2 cellular contexts compared by ENCODE assay signal in the genomic region with DNA sequence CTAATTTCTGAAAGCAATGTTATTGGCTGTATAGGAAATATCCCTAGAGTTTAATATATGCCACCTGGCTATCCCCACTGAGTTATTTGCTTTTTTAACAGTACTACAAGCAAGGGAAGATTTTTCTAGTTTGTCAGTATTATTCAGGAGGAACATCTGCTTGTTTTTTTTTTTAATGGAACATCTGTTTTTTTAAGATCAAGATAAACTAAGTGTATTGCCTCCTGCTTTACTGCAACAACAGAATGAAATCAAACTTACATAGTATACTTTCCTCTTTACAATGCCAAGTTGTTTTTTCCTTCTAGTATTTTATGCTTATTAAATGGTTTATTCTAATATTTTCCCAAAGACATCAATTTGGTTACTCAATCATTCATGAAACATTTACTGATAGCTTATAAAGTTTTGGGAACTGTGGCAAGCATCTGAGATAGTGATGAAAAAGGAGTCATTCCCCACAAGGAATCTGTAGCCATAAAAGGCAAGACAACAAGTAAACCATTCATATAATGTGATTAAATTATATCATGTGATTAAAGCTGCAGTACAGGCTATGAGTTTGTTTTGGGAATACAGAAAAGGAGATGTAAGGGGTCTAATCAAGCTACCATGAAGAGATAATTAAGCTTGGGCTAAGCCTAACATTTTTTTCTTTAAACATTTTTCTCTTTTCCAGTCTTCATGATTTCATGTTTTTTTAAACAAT.
TF ChIP-seq lines count a peak whose summit lies in the region.

No MANE protein-coding gene starts in this region.

TF ChIP-seq in SK-N-SH, 30 proteins besides CTCF, POLR2A, EP300 and RAD21:
- TF ChIP-seq FOXJ3 (CRISPR knock-in tag; IDR thresholded peaks at IDR 0.05) (0 out of 2 replicates have a peak, but pooled peaks have one; percentile 11), GATA2 (CRISPR knock-in tag; IDR thresholded peaks at IDR 0.05) (peak; percentile 64), CHD2 (IDR thresholded peaks at IDR 0.05; ENCODE audit: low read length, partially characterized antibody) (peak; percentile 33), SIN3A (IDR thresholded peaks at IDR 0.05; ENCODE audit: borderline replicate concordance, low read depth, low read length) (no peak), RFX5 (IDR thresholded peaks at IDR 0.05; ENCODE audit: low read length) (no peak)

TF ChIP-seq in endothelial cell of umbilical vein, 7 proteins besides CTCF, POLR2A, EP300 and RAD21:
- TF ChIP-seq FOS (IDR thresholded peaks at IDR 0.05; ENCODE audit: borderline replicate concordance, insufficient read depth, low read length) (no peak), POLR2AphosphoS5 (IDR thresholded peaks at IDR 0.05; ENCODE audit: insufficient read depth, low read depth, low read length) (no peak), EZH2 (IDR thresholded peaks at IDR 0.05; ENCODE audit: borderline replicate concordance, low read depth, low read length, severe bottlenecking) (no peak), JUN (IDR thresholded peaks at IDR 0.05; ENCODE audit: borderline replicate concordance, insufficient read depth, insufficient read length, low read depth) (no peak), GATA2 (IDR thresholded peaks at IDR 0.05; ENCODE audit: insufficient read depth, insufficient read length, low read depth, low read length) (no peak), MYC (IDR thresholded peaks at IDR 0.05; ENCODE audit: low read depth, low read length) (no peak)
- TF ChIP-seq, protein P1, sequence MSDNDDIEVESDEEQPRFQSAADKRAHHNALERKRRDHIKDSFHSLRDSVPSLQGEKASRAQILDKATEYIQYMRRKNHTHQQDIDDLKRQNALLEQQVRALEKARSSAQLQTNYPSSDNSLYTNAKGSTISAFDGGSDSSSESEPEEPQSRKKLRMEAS (IDR thresholded peaks at IDR 0.05; ENCODE audit: insufficient read depth, insufficient read length): no peak
